In the genomic region with DNA sequence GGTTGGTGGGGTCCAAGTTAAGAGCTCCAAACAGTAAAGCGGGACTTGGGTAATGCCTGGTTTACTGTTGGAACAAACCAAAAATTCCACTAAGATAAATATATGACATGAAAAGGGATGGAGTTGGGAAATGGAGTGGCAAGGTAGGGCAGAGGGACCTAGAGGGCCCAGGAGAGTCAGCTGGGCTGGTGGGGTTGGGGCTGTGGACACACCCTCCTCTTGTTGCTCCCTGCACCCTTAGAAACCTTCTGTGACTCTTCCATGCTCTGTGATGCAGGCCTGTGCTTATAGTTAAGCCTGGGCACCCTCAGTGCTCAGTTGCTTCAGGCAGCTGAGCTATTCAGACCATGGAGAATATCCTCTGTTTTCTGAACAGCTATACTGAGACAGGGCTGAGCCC, we compare ENCODE assay signal across 15 cellular contexts. TPM values are rescaled to one million over a fixed set of nuclear protein-coding genes. Genes with fewer than 3 reads are reported as not detected.
"Had no signal": no experiment of that assay in that cellular context is flagged by ENCODE, and none has a peak within 500 bp of the region (broad histone marks: within the 10 kb centered on the region; RNA-seq: fewer than 3 reads in every experiment).

Gene SPATA31D1 (plus strand): TSS at position 301 of the 400 bp plus-strand sequence. CDS start 47 bp downstream, at position 348.

RNA-seq across cellular contexts. Expression of gene SPATA31D1, which starts in this region (rescaled TPM):
- total RNA-seq: activated B cell treated with CpG ODN at 0.5 μM for 24 hours; activated CD4-positive, alpha-beta memory T cell treated with anti-CD3 and anti-CD28 coated beads for 36 hours; activated CD4-positive, alpha-beta memory T cell treated with anti-CD3 and anti-CD28 coated beads, Interleukin-2, amount 10 ng/mL, durations not matched to agents 7 days and 5 days; activated CD4-positive, alpha-beta T cell treated with anti-CD3 and anti-CD28 coated beads for 36 hours; activated CD4-positive, alpha-beta T cell treated with anti-CD3 and anti-CD28 coated beads, Interleukin-2, amount 10 ng/mL, durations not matched to agents 24 days and 14 days; activated CD4-positive, alpha-beta T cell treated with anti-CD3 and anti-CD28 coated beads, Interleukin-2, amount 10 ng/mL, durations not matched to agents 7 days and 5 days; activated CD8-positive, alpha-beta memory T cell treated with anti-CD3 and anti-CD28 coated beads for 36 hours; activated CD8-positive, alpha-beta memory T cell treated with anti-CD3 and anti-CD28 coated beads, Interleukin-2, amount 10 ng/mL, durations not matched to agents 7 days and 5 days; activated CD8-positive, alpha-beta T cell treated with anti-CD3 and anti-CD28 coated beads for 36 hours; activated CD8-positive, alpha-beta T cell treated with anti-CD3 and anti-CD28 coated beads, Interleukin-2, amount 10 ng/mL, durations not matched to agents 7 days and 5 days; T-cell; T-helper 1 cell treated with Interleukin-12 subunit alpha and Interleukin-12 subunit beta and Interleukin-4 antibody, amounts not matched to agents 30 ng/mL and 1 ng/mL, for 36 hours; T-helper 17 cell; T-helper 2 cell treated with Interferon-gamma antibody and Interleukin-4, amounts not matched to agents 100 ng/mL and 5 ng/mL, for 36 hours; WTC11 had no signal
